ENCODE assay signal across 33 cellular contexts in genomic region chrX:67714004-67714403, GRCh38.
"Had no signal": no experiment of that assay in that cellular context is flagged by ENCODE, and none has a peak within 500 bp of the region (broad histone marks: within the 10 kb centered on the region; RNA-seq: fewer than 3 reads in every experiment).

No MANE protein-coding gene starts in this region.

- H3K4me3 ChIP-seq: adrenal gland, ascending aorta, body of pancreas, breast epithelium, cardiac muscle cell had no signal

- H3K36me3 ChIP-seq: adrenal gland, brain microvascular endothelial cell, breast epithelium, cardiac muscle cell had no signal

- ATAC-seq: activated naive CD4-positive, alpha-beta T cell treated with anti-CD3 and anti-CD28 coated beads, Interleukin-2, amount 50 U/mL, for 72 hours; activated naive CD8-positive, alpha-beta T cell treated with anti-CD3 and anti-CD28 coated beads, Interleukin-2, amount 50 U/mL, for 24 hours; activated T-cell treated with anti-CD3 and anti-CD28 coated beads, Interleukin-2, amount 50 U/mL, for 4 hours; activated T-cell treated with anti-CD3 and anti-CD28 coated beads, Interleukin-2, amount 50 U/mL, for 72 hours; activated T-helper 17 cell treated with anti-CD3 and anti-CD28 coated beads, Interleukin-2, amount 50 U/mL, for 72 hours; body of pancreas had no signal

- H3K27ac ChIP-seq: adrenal gland, ascending aorta, body of pancreas, brain microvascular endothelial cell, breast epithelium, cardiac muscle cell had no signal

- H3K4me1 ChIP-seq: adrenal gland, body of pancreas, breast epithelium had no signal

- DNase-seq: activated effector memory CD4-positive, alpha-beta T cell treated with anti-CD3 and anti-CD28 coated beads, Interleukin-2, amount 50 U/mL, for 16 hours; activated effector memory CD4-positive, alpha-beta T cell treated with Interleukin-2 at 50 U/mL for 16 hours; activated gamma-delta T cell; activated gamma-delta T cell treated with Interleukin-2 at 50 U/mL for 16 hours; activated naive CD4-positive, alpha-beta T cell; activated naive CD4-positive, alpha-beta T cell treated with anti-CD3 and anti-CD28 coated beads for 36 hours; activated naive CD4-positive, alpha-beta T cell treated with anti-CD3 and anti-CD28 coated beads, Interleukin-2, amount 10 ng/mL, durations not matched to agents 7 days and 5 days; activated naive CD4-positive, alpha-beta T cell treated with anti-CD3 and anti-CD28 coated beads, Interleukin-2, amount 50 U/mL, for 16 hours; activated naive CD4-positive, alpha-beta T cell treated with Interleukin-2 at 50 U/mL for 16 hours; activated naive CD8-positive, alpha-beta T cell treated with anti-CD3 and anti-CD28 coated beads for 36 hours; activated naive CD8-positive, alpha-beta T cell treated with anti-CD3 and anti-CD28 coated beads, Interleukin-2, amount 10 ng/mL, durations not matched to agents 7 days and 5 days; activated naive CD8-positive, alpha-beta T cell treated with anti-CD3 and anti-CD28 coated beads, Interleukin-2, amount 50 U/mL, for 24 hours; activated T-cell treated with anti-CD3 and anti-CD28 coated beads for 4 hours; activated T-cell treated with anti-CD3 and anti-CD28 coated beads, Interleukin-2, amount 50 U/mL, for 1 hour; activated T-cell treated with anti-CD3 and anti-CD28 coated beads, Interleukin-2, amount 50 U/mL, for 24 hours; activated T-cell treated with anti-CD3 and anti-CD28 coated beads, Interleukin-2, amount 50 U/mL, for 4 hours; activated T-cell treated with anti-CD3 and anti-CD28 coated beads, Interleukin-2, amount 50 U/mL, for 48 hours; activated T-cell treated with anti-CD3 and anti-CD28 coated beads, Interleukin-2, amount 50 U/mL, for 72 hours; adrenal gland; amniotic stem cell; amygdala; anterior cingulate cortex; aorta; body of pancreas; brain microvascular endothelial cell; caudate nucleus; central memory CD4-positive, alpha-beta T cell; cerebellar nuclear complex had no signal

- H3K9me3 ChIP-seq: adrenal gland, body of pancreas had no signal

- H3K27me3 ChIP-seq: ascending aorta, body of pancreas, brain microvascular endothelial cell, cardiac muscle cell had no signal
